1 cellular context compared by ENCODE assay signal in genomic region chr14:24013654-24014514, GRCh38.
A peak's percentile ranks its signal among the peaks of the same experiment; 100 is the strongest.
TF ChIP-seq lines count a peak whose summit lies in the region.

No MANE protein-coding gene starts in this region.

TF ChIP-seq in GM12878, 131 proteins besides CTCF, POLR2A, EP300 and RAD21:
- TF ChIP-seq STAT3 (IDR thresholded peaks at IDR 0.05; ENCODE audit: low read depth, low read length) (no peak), SMARCA5 (IDR thresholded peaks at IDR 0.05) (peak; percentile 74; the same call in 1 of the 2 replicates), RUNX3 (IDR thresholded peaks at IDR 0.05; ENCODE audit: low read length) (peak; percentile 14; the same call in 1 of the 2 replicates), TCF3 (IDR thresholded peaks at IDR 0.05; ENCODE audit: borderline replicate concordance, insufficient read depth, low read depth, low read length) (0 out of 2 replicates have a peak, but pooled peaks have one; percentile 25), FOXK2 (IDR thresholded peaks at IDR 0.05) (peak; percentile 45), NKRF (conservative IDR thresholded peaks at IDR 0.05) (no peak), SIX5 (IDR thresholded peaks at IDR 0.05; ENCODE audit: low read depth, low read length, severe bottlenecking) (no peak), RFX5 (IDR thresholded peaks at IDR 0.05; ENCODE audit: low read depth, low read length) (no peak), YY1 (IDR thresholded peaks at IDR 0.05; ENCODE audit: low read depth, low read length) (peak; percentile 26; the same call in 1 of the 2 replicates), ZBTB11 (CRISPR knock-in tag; IDR thresholded peaks at IDR 0.05) (no peak), LARP7 (IDR thresholded peaks at IDR 0.05) (no peak), SMAD5 (IDR thresholded peaks at IDR 0.05; ENCODE audit: low read depth) (no peak), ZBTB4 (CRISPR knock-in tag; IDR thresholded peaks at IDR 0.05) (no peak), SUZ12 (IDR thresholded peaks at IDR 0.05; ENCODE audit: unreplicated experiment) (no peak), MTA3 (IDR thresholded peaks at IDR 0.05; ENCODE audit: borderline replicate concordance, low read length) (no peak), SREBF1 (IDR thresholded peaks at IDR 0.05; ENCODE audit: low read length) (no peak), NBN (IDR thresholded peaks at IDR 0.05) (0 out of 2 replicates have a peak, but pooled peaks have one; percentile 32), CBX5 (IDR thresholded peaks at IDR 0.05; ENCODE audit: low read depth) (no peak), NR2F1 (conservative IDR thresholded peaks at IDR 0.05) (0 out of 2 replicates have a peak, but pooled peaks have one; percentile 13), IKZF1 (conservative IDR thresholded peaks at IDR 0.05) (no peak), GABPA (IDR thresholded peaks at IDR 0.05; ENCODE audit: low read depth) (no peak), TCF12 (IDR thresholded peaks at IDR 0.05; ENCODE audit: low read depth, low read length) (0 out of 2 replicates have a peak, but pooled peaks have one; percentile 37), SMC3 (IDR thresholded peaks at IDR 0.05; ENCODE audit: borderline replicate concordance, low read length) (peak; percentile 93), E2F4 (IDR thresholded peaks at IDR 0.05; ENCODE audit: low read depth, low read length) (no peak), RCOR1 (conservative IDR thresholded peaks at IDR 0.05; ENCODE audit: low read depth, low read length) (no peak), EED (IDR thresholded peaks at IDR 0.05; ENCODE audit: low read depth) (0 out of 2 replicates have a peak, but pooled peaks have one; percentile 14), ZNF274 (IDR thresholded peaks at IDR 0.05; ENCODE audit: insufficient read depth, insufficient read length) (no peak)
- TF ChIP-seq, protein P1, sequence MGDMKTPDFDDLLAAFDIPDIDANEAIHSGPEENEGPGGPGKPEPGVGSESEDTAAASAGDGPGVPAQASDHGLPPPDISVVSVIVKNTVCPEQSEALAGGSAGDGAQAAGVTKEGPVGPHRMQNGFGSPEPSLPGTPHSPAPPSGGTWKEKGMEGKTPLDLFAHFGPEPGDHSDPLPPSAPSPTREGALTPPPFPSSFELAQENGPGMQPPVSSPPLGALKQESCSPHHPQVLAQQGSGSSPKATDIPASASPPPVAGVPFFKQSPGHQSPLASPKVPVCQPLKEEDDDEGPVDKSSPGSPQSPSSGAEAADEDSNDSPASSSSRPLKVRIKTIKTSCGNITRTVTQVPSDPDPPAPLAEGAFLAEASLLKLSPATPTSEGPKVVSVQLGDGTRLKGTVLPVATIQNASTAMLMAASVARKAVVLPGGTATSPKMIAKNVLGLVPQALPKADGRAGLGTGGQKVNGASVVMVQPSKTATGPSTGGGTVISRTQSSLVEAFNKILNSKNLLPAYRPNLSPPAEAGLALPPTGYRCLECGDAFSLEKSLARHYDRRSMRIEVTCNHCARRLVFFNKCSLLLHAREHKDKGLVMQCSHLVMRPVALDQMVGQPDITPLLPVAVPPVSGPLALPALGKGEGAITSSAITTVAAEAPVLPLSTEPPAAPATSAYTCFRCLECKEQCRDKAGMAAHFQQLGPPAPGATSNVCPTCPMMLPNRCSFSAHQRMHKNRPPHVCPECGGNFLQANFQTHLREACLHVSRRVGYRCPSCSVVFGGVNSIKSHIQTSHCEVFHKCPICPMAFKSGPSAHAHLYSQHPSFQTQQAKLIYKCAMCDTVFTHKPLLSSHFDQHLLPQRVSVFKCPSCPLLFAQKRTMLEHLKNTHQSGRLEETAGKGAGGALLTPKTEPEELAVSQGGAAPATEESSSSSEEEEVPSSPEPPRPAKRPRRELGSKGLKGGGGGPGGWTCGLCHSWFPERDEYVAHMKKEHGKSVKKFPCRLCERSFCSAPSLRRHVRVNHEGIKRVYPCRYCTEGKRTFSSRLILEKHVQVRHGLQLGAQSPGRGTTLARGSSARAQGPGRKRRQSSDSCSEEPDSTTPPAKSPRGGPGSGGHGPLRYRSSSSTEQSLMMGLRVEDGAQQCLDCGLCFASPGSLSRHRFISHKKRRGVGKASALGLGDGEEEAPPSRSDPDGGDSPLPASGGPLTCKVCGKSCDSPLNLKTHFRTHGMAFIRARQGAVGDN (IDR thresholded peaks at IDR 0.05) = no peak
- TF ChIP-seq, protein P2, sequence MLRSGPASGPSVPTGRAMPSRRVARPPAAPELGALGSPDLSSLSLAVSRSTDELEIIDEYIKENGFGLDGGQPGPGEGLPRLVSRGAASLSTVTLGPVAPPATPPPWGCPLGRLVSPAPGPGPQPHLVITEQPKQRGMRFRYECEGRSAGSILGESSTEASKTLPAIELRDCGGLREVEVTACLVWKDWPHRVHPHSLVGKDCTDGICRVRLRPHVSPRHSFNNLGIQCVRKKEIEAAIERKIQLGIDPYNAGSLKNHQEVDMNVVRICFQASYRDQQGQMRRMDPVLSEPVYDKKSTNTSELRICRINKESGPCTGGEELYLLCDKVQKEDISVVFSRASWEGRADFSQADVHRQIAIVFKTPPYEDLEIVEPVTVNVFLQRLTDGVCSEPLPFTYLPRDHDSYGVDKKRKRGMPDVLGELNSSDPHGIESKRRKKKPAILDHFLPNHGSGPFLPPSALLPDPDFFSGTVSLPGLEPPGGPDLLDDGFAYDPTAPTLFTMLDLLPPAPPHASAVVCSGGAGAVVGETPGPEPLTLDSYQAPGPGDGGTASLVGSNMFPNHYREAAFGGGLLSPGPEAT (IDR thresholded peaks at IDR 0.05; ENCODE audit: low read depth) = 0 out of 2 replicates have a peak, but pooled peaks have one; percentile 12
- TF ChIP-seq, protein P3, sequence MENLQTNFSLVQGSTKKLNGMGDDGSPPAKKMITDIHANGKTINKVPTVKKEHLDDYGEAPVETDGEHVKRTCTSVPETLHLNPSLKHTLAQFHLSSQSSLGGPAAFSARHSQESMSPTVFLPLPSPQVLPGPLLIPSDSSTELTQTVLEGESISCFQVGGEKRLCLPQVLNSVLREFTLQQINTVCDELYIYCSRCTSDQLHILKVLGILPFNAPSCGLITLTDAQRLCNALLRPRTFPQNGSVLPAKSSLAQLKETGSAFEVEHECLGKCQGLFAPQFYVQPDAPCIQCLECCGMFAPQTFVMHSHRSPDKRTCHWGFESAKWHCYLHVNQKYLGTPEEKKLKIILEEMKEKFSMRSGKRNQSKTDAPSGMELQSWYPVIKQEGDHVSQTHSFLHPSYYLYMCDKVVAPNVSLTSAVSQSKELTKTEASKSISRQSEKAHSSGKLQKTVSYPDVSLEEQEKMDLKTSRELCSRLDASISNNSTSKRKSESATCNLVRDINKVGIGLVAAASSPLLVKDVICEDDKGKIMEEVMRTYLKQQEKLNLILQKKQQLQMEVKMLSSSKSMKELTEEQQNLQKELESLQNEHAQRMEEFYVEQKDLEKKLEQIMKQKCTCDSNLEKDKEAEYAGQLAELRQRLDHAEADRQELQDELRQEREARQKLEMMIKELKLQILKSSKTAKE (IDR thresholded peaks at IDR 0.05; ENCODE audit: low read depth, poor library complexity, severe bottlenecking) = peak; percentile 22
- TF ChIP-seq, protein P4, sequence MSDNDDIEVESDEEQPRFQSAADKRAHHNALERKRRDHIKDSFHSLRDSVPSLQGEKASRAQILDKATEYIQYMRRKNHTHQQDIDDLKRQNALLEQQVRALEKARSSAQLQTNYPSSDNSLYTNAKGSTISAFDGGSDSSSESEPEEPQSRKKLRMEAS (IDR thresholded peaks at IDR 0.05; ENCODE audit: low read depth, low read length) = no peak
